In genomic region chr10:100917071-100917470, GRCh38 we compare ENCODE assay signal across 27 cellular contexts.
"Had no signal": no experiment of that assay in that cellular context is flagged by ENCODE, and none has a peak within 500 bp of the region (broad histone marks: within the 10 kb centered on the region; RNA-seq: fewer than 3 reads in every experiment).

No MANE protein-coding gene starts in this region.

- FAIRE-seq: TTC549 had no signal

- H3K36me3 ChIP-seq: uterus had no signal

- H3K27ac ChIP-seq: adrenal gland, brain microvascular endothelial cell, esophagus muscularis mucosa, foreskin keratinocyte, left ventricle myocardium inferior, thoracic aorta, uterus, VCaP had no signal

- DNase-seq: activated CD4-positive, alpha-beta memory T cell treated with anti-CD3 and anti-CD28 coated beads, Interleukin-2, amount 10 ng/mL, durations not matched to agents 7 days and 5 days; activated CD4-positive, alpha-beta T cell treated with anti-CD3 and anti-CD28 coated beads, Interleukin-2, amount 10 ng/mL, durations not matched to agents 7 days and 5 days; activated CD8-positive, alpha-beta memory T cell treated with anti-CD3 and anti-CD28 coated beads, Interleukin-2, amount 50 U/mL, for 48 hours; activated gamma-delta T cell treated with Interleukin-2 at 50 U/mL for 16 hours; activated T-cell treated with anti-CD3 and anti-CD28 coated beads, Interleukin-2, amount 50 U/mL, for 24 hours; adrenal gland; aorta; brain microvascular endothelial cell; cortex of kidney; foreskin keratinocyte; heart right ventricle; left ventricle myocardium inferior; mammary epithelial cell; naive thymus-derived CD8-positive, alpha-beta T cell; posterior cingulate gyrus; right cardiac atrium; stimulated activated CD4-positive, alpha-beta T cell treated with anti-CD3 and anti-CD28 coated beads, Interleukin-2, amount 100 ng/mL, for 48 hours; stimulated activated naive CD8-positive, alpha-beta T cell treated with anti-CD3 and anti-CD28 coated beads, Interleukin-15, Interleukin-2, amounts not matched to agents 100 U/mL and 50 U/mL, for 24 hours; T-helper 9 cell; trophoblast cell; uterus had no signal

- H3K27me3 Mint-ChIP-seq: activated CD4-positive, alpha-beta memory T cell treated with anti-CD3 and anti-CD28 coated beads, Interleukin-2, amount 10 ng/mL, durations not matched to agents 7 days and 5 days; activated CD4-positive, alpha-beta T cell treated with anti-CD3 and anti-CD28 coated beads, Interleukin-2, amount 10 ng/mL, durations not matched to agents 7 days and 5 days; activated T-cell treated with anti-CD3 and anti-CD28 coated beads, Interleukin-2, amount 50 U/mL, for 24 hours; activated T-helper 17 cell treated with anti-CD3 and anti-CD28 coated beads, Interleukin-2, amount 50 U/mL, for 72 hours; naive thymus-derived CD8-positive, alpha-beta T cell had no signal

- ATAC-seq: activated naive CD4-positive, alpha-beta T cell treated with anti-CD3 and anti-CD28 coated beads, Interleukin-2, amount 50 U/mL, for 72 hours; activated T-helper 17 cell treated with anti-CD3 and anti-CD28 coated beads, Interleukin-2, amount 50 U/mL, for 72 hours; foreskin keratinocyte; heart right ventricle; naive thymus-derived CD8-positive, alpha-beta T cell; right cardiac atrium; stimulated activated naive CD8-positive, alpha-beta T cell treated with anti-CD3 and anti-CD28 coated beads, Interleukin-15, Interleukin-2, amounts not matched to agents 100 U/mL and 50 U/mL, for 24 hours had no signal

- H3K9me3 ChIP-seq: adrenal gland, esophagus muscularis mucosa, heart right ventricle, left ventricle myocardium inferior, thoracic aorta, uterus had no signal

- H3K4me3 Mint-ChIP-seq: activated CD4-positive, alpha-beta memory T cell treated with anti-CD3 and anti-CD28 coated beads, Interleukin-2, amount 10 ng/mL, durations not matched to agents 7 days and 5 days; activated CD4-positive, alpha-beta T cell treated with anti-CD3 and anti-CD28 coated beads, Interleukin-2, amount 10 ng/mL, durations not matched to agents 7 days and 5 days; activated T-cell treated with anti-CD3 and anti-CD28 coated beads, Interleukin-2, amount 50 U/mL, for 24 hours; activated T-helper 17 cell treated with anti-CD3 and anti-CD28 coated beads, Interleukin-2, amount 50 U/mL, for 72 hours; naive thymus-derived CD8-positive, alpha-beta T cell had no signal

- H3K4me3 ChIP-seq: adrenal gland, esophagus muscularis mucosa, heart right ventricle, left ventricle myocardium inferior, thoracic aorta, uterus had no signal

- H3K27me3 ChIP-seq: adrenal gland, brain microvascular endothelial cell, esophagus muscularis mucosa, foreskin keratinocyte, heart right ventricle, uterus had no signal

- H3K27ac Mint-ChIP-seq: activated CD4-positive, alpha-beta memory T cell treated with anti-CD3 and anti-CD28 coated beads, Interleukin-2, amount 10 ng/mL, durations not matched to agents 7 days and 5 days; activated CD4-positive, alpha-beta T cell treated with anti-CD3 and anti-CD28 coated beads, Interleukin-2, amount 10 ng/mL, durations not matched to agents 7 days and 5 days; activated naive CD4-positive, alpha-beta T cell treated with anti-CD3 and anti-CD28 coated beads, Interleukin-2, amount 50 U/mL, for 72 hours; activated T-cell treated with anti-CD3 and anti-CD28 coated beads, Interleukin-2, amount 50 U/mL, for 24 hours; activated T-helper 17 cell treated with anti-CD3 and anti-CD28 coated beads, Interleukin-2, amount 50 U/mL, for 72 hours had no signal

- H3K9me3 Mint-ChIP-seq: activated CD4-positive, alpha-beta memory T cell treated with anti-CD3 and anti-CD28 coated beads, Interleukin-2, amount 10 ng/mL, durations not matched to agents 7 days and 5 days; activated CD4-positive, alpha-beta T cell treated with anti-CD3 and anti-CD28 coated beads, Interleukin-2, amount 10 ng/mL, durations not matched to agents 7 days and 5 days; activated naive CD4-positive, alpha-beta T cell treated with anti-CD3 and anti-CD28 coated beads, Interleukin-2, amount 50 U/mL, for 72 hours; activated T-cell treated with anti-CD3 and anti-CD28 coated beads, Interleukin-2, amount 50 U/mL, for 24 hours; activated T-helper 17 cell treated with anti-CD3 and anti-CD28 coated beads, Interleukin-2, amount 50 U/mL, for 72 hours; naive thymus-derived CD8-positive, alpha-beta T cell had no signal

- H3K4me1 ChIP-seq: foreskin keratinocyte had no signal
